ENCODE assay signal across 1 cellular context in the genomic region with DNA sequence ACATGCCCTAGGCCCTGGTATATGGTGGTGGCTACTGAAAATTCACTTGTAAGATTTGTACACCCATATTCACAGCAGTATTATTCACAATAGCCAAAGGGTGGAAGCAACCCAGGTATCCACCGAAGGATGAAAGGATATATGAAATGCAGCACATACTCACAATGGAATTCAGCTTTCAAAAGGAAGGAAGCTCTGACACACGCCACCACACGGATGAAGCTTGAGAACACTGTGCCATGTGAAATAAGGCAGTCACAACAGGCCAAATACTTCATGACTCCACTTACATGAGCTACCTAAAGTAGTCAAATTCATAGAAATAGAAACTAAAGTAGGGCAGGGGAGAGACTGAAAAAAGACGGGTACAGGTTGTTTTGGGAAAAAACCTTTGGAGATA.
TF ChIP-seq lines count a peak whose summit lies in the region.

No MANE protein-coding gene starts in this region.

TF ChIP-seq in GM12878, 131 proteins besides CTCF, POLR2A, EP300 and RAD21:
- TF ChIP-seq, protein P1, sequence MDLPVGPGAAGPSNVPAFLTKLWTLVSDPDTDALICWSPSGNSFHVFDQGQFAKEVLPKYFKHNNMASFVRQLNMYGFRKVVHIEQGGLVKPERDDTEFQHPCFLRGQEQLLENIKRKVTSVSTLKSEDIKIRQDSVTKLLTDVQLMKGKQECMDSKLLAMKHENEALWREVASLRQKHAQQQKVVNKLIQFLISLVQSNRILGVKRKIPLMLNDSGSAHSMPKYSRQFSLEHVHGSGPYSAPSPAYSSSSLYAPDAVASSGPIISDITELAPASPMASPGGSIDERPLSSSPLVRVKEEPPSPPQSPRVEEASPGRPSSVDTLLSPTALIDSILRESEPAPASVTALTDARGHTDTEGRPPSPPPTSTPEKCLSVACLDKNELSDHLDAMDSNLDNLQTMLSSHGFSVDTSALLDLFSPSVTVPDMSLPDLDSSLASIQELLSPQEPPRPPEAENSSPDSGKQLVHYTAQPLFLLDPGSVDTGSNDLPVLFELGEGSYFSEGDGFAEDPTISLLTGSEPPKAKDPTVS (IDR thresholded peaks at IDR 0.05; ENCODE audit: low read depth, low read length), result no peak
- TF ChIP-seq ZNF384 (IDR thresholded peaks at IDR 0.05; ENCODE audit: borderline replicate concordance, low read depth, low read length) (no peak), ZSCAN29 (IDR thresholded peaks at IDR 0.05) (no peak), BMI1 (IDR thresholded peaks at IDR 0.05; ENCODE audit: borderline replicate concordance) (no peak), POU2F2 (IDR thresholded peaks at IDR 0.05; ENCODE audit: borderline replicate concordance, low read depth, low read length) (no peak), SUZ12 (IDR thresholded peaks at IDR 0.05; ENCODE audit: unreplicated experiment) (no peak), JUND (IDR thresholded peaks at IDR 0.05; ENCODE audit: low read depth, low read length) (no peak), RAD51 (IDR thresholded peaks at IDR 0.05) (no peak), BRCA1 (IDR thresholded peaks at IDR 0.05; ENCODE audit: low read depth, low read length) (no peak), CEBPZ (IDR thresholded peaks at IDR 0.05; ENCODE audit: low read depth, low read length) (no peak)
